Comparison of ENCODE assay signal across 1 cellular context in the genomic region with DNA sequence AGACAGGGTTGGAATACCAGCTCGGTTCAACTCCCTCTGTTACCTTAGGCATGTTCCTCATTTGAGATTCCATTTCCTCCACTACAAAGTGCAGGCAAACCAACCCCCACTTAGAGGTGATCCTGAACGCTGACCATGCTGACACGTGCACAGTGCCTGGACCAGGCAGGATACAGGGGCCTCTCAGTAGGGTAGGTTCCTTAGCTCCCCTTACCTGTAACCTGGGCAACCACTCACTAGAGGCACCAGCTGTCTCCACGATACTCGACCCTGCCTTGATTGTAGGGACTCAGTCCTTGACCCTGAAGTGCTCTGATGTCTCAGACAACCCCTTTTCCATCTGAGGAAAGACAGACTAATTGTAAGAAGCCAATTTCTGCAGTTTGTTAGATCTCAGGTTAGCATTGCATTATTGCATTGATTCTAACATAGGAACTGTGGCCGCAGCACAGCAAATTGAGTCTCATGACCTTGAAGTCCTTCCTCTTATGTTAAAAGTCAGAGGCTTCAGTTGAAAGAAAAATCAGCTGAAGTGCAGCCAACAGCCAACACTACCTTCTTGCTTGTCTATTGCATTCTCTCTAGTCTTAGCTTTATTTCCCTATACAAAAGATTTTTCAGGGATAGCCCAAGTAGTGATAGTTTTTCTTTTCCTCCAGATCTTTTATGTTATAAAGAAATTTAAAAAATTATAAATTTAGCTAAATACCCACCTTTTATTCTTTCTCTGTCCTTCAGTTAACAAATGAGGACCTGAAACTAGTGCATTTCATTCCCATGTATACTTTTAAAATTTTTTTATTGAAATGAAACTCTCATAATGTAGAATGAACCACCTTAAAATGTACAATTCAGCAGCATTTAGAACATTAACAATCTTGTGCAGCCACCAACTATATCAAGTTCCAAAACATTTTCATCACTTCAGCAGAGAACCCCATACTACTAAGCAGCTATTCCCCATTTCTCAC.
TF ChIP-seq lines count a peak whose summit lies in the region.

No MANE protein-coding gene starts in this region.

TF ChIP-seq in WTC11, 78 proteins besides CTCF, POLR2A, EP300 and RAD21:
- no peak for TF ChIP-seq CREM (CRISPR knock-in tag; IDR thresholded peaks at IDR 0.05)
- TF ChIP-seq, protein P1, sequence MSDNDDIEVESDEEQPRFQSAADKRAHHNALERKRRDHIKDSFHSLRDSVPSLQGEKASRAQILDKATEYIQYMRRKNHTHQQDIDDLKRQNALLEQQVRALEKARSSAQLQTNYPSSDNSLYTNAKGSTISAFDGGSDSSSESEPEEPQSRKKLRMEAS (CRISPR knock-in tag; IDR thresholded peaks at IDR 0.05), result 0 out of 2 replicates have a peak, but pooled peaks have one; percentile 35
